In genomic region chr9:137147091-137147792, GRCh38 we compare ENCODE assay signal across 16 cellular contexts. TPM values are rescaled to one million over a fixed set of nuclear protein-coding genes. Genes with fewer than 3 reads are reported as not detected.
A peak's percentile ranks its signal among the peaks of the same experiment; 100 is the strongest.
DNase-seq lines count a peak whose midpoint lies in the region; ATAC-seq, FAIRE-seq and TF ChIP-seq lines count a peak whose summit lies in the region.
"Had no signal": no experiment of that assay in that cellular context is flagged by ENCODE, and none has a peak within 500 bp of the region (broad histone marks: within the 10 kb centered on the region; RNA-seq: fewer than 3 reads in every experiment).

No MANE protein-coding gene starts in this region.

- no peak overlapping the region for H3K27ac ChIP-seq in BLaER1
- no peak overlapping the region for H3K27ac ChIP-seq in GM12878 (ENCODE audit: control insufficient read depth, insufficient read depth)
- no peak overlapping the region for H3K27ac ChIP-seq in osteoblast (ENCODE audit: low read depth, low read length)
- no peak overlapping the region for H3K27ac ChIP-seq in brain microvascular endothelial cell

- no TSS peak for BruUV-seq in GM12878 (replicated peaks; lab: Mats Ljungman, UMichigan)

- H3K36me3 ChIP-seq in BLaER1 (no peaks in the 10 kb centered on the region), GM12878 (ENCODE audit: control insufficient read depth in 2 of 2, insufficient read depth in 2 of 2, low read length in 1 of 2) (no peaks in the 10 kb centered on the region), osteoblast (ENCODE audit: insufficient read depth, low read length) (no peaks in the 10 kb centered on the region), brain microvascular endothelial cell (replicated peaks) (no peaks in the 10 kb centered on the region)

- H3K27me3 Mint-ChIP-seq in osteocyte (ENCODE audit: unreplicated experiment) = peaks cover 3% of the 10 kb centered on the region

- TF ChIP-seq POLR2A in GM12892 (IDR thresholded peaks at IDR 0.05; ENCODE audit: low read depth, low read length) (no peak), GM12878 (IDR thresholded peaks at IDR 0.05; ENCODE audit: low read depth, low read length) (no peak)

- H2AFZ ChIP-seq in GM12878 (ENCODE audit: control insufficient read depth, low read depth, low read length) (no peak overlapping the region), osteoblast (ENCODE audit: low read length) (no peak overlapping the region)

- H3K4me3 ChIP-seq in BLaER1 = no peak overlapping the region
- no peak overlapping the region for H3K4me3 ChIP-seq in GM12878
- no peak overlapping the region for H3K4me3 ChIP-seq in osteoblast (ENCODE audit: insufficient read depth, low read length)
- no peak overlapping the region for H3K4me3 ChIP-seq in brain microvascular endothelial cell (ENCODE audit: low read depth, low read length)

- FAIRE-seq in GM12892 (lab: Jason Lieb, UNC) = peak; percentile 9
- FAIRE-seq in GM12878 (lab: Jason Lieb, UNC) = no peak
- FAIRE-seq: GM18507 had no signal

- H3K4me1 ChIP-seq in BLaER1 (peaks cover 48% of the 10 kb centered on the region), GM12878 (ENCODE audit: control insufficient read depth, insufficient read depth, low read length) (peaks cover 9% of the 10 kb centered on the region; the same call in 1 of the 2 replicates), osteoblast (ENCODE audit: insufficient read depth, low read length) (no peaks in the 10 kb centered on the region)

- no peak overlapping the region for H3K4me3 Mint-ChIP-seq in osteocyte (ENCODE audit: unreplicated experiment)

- no peak overlapping the region for H3K27ac Mint-ChIP-seq in osteocyte (ENCODE audit: unreplicated experiment)

- intact Hi-C loops in GM12878 (cut with micrococcal nuclease; ENCODE audit: unreplicated experiment) = no loop called here

- TF ChIP-seq RAD21 in GM12878 (IDR thresholded peaks at IDR 0.05; ENCODE audit: insufficient read depth, low read depth, low read length) = no peak

- no peaks in the 10 kb centered on the region for H3K9me3 Mint-ChIP-seq in osteocyte (ENCODE audit: unreplicated experiment)

- SMC1A ChIA-PET in GM12878 (lab: Charles Lee; ENCODE audit: uncharacterized antibody, unreplicated experiment) = no interaction called here

- CTCF ChIA-PET in GM12878 (lab: Yijun Ruan, JAX) = no interaction called here

- H3K9ac ChIP-seq in BLaER1 = no peak overlapping the region
- no peak overlapping the region for H3K9ac ChIP-seq in GM12878 (ENCODE audit: control insufficient read depth, insufficient read depth, low read length)

- RAD21 ChIA-PET in GM12878 (lab: Charles Lee; ENCODE audit: unreplicated experiment) = interaction anchor here (0.6 kb wide), 1 partner anchor 13 kb away, joined by 3 read pairs; no protein-coding TSS in a partner anchor

- H3K27me3 ChIP-seq in BLaER1 (peaks cover 8% of the 10 kb centered on the region; the same call in 1 of the 2 replicates), GM12878 (replicated peaks in 1 of 2; ENCODE audit: control insufficient read depth in 2 of 2, insufficient read depth in 2 of 2, low read length in 1 of 2) (no peaks in the 10 kb centered on the region), osteoblast (ENCODE audit: insufficient read depth, low read length) (peaks cover 2% of the 10 kb centered on the region), brain microvascular endothelial cell (replicated peaks) (no peaks in the 10 kb centered on the region)

- DNase-seq in GM12892 (ENCODE audit: insufficient read length) (no peak), GM12878 (ENCODE audit: low read depth, low spot score) (no peak), osteoblast (ENCODE audit: insufficient read length, low spot score, missing footprints) (peak; percentile 80), osteocyte (ENCODE audit: extremely low spot score, unreplicated experiment) (no peak), NCI-H526 treated with DMSO at 0.1 percent for 48 hours (lab: John Stamatoyannopoulos, UW) (no peak), brain microvascular endothelial cell (no peak)
- DNase-seq: KBM-7, NCI-H1092 treated with DMSO at 0.1 percent for 48 hours, NCI-H1694, NCI-H446 treated with DMSO at 0.1 percent for 48 hours, NCI-H774, SHP77 had no signal

- 74% methylated on average over 26 of the region's 26 CpGs for WGBS in GM12878 (ENCODE audit: insufficient coverage, insufficient replicate concordance, low lambda C conversion rate, missing lambda C conversion rate)

- H3K9me3 ChIP-seq in BLaER1 = no peaks in the 10 kb centered on the region
- no peaks in the 10 kb centered on the region for H3K9me3 ChIP-seq in GM12878 (replicated peaks; ENCODE audit: control insufficient read depth, insufficient read depth, low read length)
- H3K9me3 ChIP-seq in osteoblast (ENCODE audit: low read depth, low read length) = no peaks in the 10 kb centered on the region

- H3K79me2 ChIP-seq in GM12878 (ENCODE audit: control insufficient read depth, insufficient read depth, low read length) (no peaks in the 10 kb centered on the region), osteoblast (ENCODE audit: insufficient read depth, low read length) (no peaks in the 10 kb centered on the region)

- in situ Hi-C loops in GM12878 (cut with MboI) = no loop called here
- in situ Hi-C loops in brain microvascular endothelial cell (cut with HindIII; ENCODE audit: low pct_ligation_motif_present, low sequenced_read_pairs) = no loop called here

- no peaks in the 10 kb centered on the region for H3K36me3 Mint-ChIP-seq in osteocyte (ENCODE audit: unreplicated experiment)

- no peaks in the 10 kb centered on the region for H3K4me1 Mint-ChIP-seq in osteocyte (ENCODE audit: unreplicated experiment)

- ATAC-seq in GM12878 = no peak
- ATAC-seq: HCT116 had no signal

- peak overlapping the region; percentile 34; the same call in 1 of the 2 replicates for H3K4me2 ChIP-seq in BLaER1
- H3K4me2 ChIP-seq in GM12878 (ENCODE audit: control insufficient read depth, insufficient read depth) = no peak overlapping the region
- no peak overlapping the region for H3K4me2 ChIP-seq in osteoblast (ENCODE audit: insufficient read depth, low read length)

- H4K20me1 ChIP-seq in BLaER1 (no peaks in the 10 kb centered on the region), GM12878 (ENCODE audit: control insufficient read depth, insufficient read depth) (no peaks in the 10 kb centered on the region), osteoblast (ENCODE audit: insufficient read depth, low read length) (no peaks in the 10 kb centered on the region)

- POLR2A ChIA-PET in GM12878 (lab: Charles Lee) = interaction anchor here (1.0 kb wide), 1 partner anchor 17 kb away, joined by 3 read pairs; no protein-coding TSS in a partner anchor

- TF ChIP-seq CTCF in GM12878 (IDR thresholded peaks at IDR 0.05 in 2 of 3, conservative IDR thresholded peaks at IDR 0.05 in 1 of 3; ENCODE audit: control insufficient read depth in 2 of 3, extremely low read depth in 1 of 3, insufficient read depth in 1 of 3, low read depth in 3 of 3, low read length in 3 of 3) = no peak
- no peak for TF ChIP-seq CTCF in osteoblast (IDR thresholded peaks at IDR 0.05; ENCODE audit: extremely low read depth, low read depth, low read length)
- no peak for TF ChIP-seq CTCF in osteocyte (IDR thresholded peaks at IDR 0.05)
- TF ChIP-seq CTCF in brain microvascular endothelial cell (IDR thresholded peaks at IDR 0.05; ENCODE audit: low read depth, low read length, missing control alignments) = no peak

- no peak for TF ChIP-seq EP300 in GM12878 (IDR thresholded peaks at IDR 0.05; ENCODE audit: borderline replicate concordance in 1 of 2, control insufficient read depth in 1 of 2, low read depth in 2 of 2, low read length in 2 of 2)

RNA-seq across cellular contexts. Expression of gene GRIN1, which starts 8.3 kb away (rescaled TPM):
- polyA plus RNA-seq in GM12892 (2012; ENCODE audit: missing spikeins) = 0.17 TPM
- total RNA-seq in GM12878 (2013; cell fraction: nucleolus; rRNA removed) = 0.71 and 1.3 TPM in 2 replicates
- not detected in 2 replicates for total RNA-seq in GM12878 (2014; rRNA removed)
- total RNA-seq in GM12878 (2014; rRNA removed; fragmentation: Illumina TruSeq; extraction: Trizol) = not detected in 2 replicates
- total RNA-seq in GM12878 (2021) = 0.10 and 0.35 TPM in 2 replicates
- polyA plus RNA-seq in GM12878 (2011; ENCODE audit: low read depth) = not detected
- 0.05 TPM in 1 of 2 replicates, not detected in the other for polyA plus RNA-seq in GM12878 (2011; rRNA removed)
- 0.01 and 0.02 TPM in 2 replicates for polyA plus RNA-seq in GM12878 (2011; cell fraction: cytosol; rRNA removed)
- 0.32 and 0.75 TPM in 2 replicates for polyA plus RNA-seq in GM12878 (2011; cell fraction: nucleus; rRNA removed)
- 0.16 and 0.27 TPM in 2 replicates for polyA plus RNA-seq in GM12878 (2012)
- polyA plus RNA-seq in GM12878 (2014; fragmentation: Illumina TruSeq; extraction: Trizol) = 0.06 TPM in 1 of 2 replicates, not detected in the other
- polyA plus RNA-seq in GM12878 (2014; fragmentation: Nextera tagmentation; extraction: Ambion mirVana) = not detected
- 0.01 and 0.05 TPM in 2 replicates for polyA plus RNA-seq in GM12878 (2014; rRNA removed)
- polyA plus RNA-seq in GM12878 (2016; fragmentation: Nextera tagmentation; extraction: Ambion mirVana) = not detected
- polyA minus RNA-seq in GM12878 (2011; rRNA and poly(A)+ RNA removed) = not detected in 2 replicates
- polyA minus RNA-seq in GM12878 (2011; cell fraction: cytosol; rRNA and poly(A)+ RNA removed) = not detected in 2 replicates
- 0.10 TPM in 1 of 2 replicates, not detected in the other for polyA minus RNA-seq in GM12878 (2011; cell fraction: nucleus; rRNA and poly(A)+ RNA removed)
- total RNA-seq in osteoblast = not detected in 2 replicates
- not detected in 2 replicates for total RNA-seq in osteocyte

RNA-seq across cellular contexts. Expression of gene LRRC26, which starts 22.6 kb away (rescaled TPM):
- not detected for polyA plus RNA-seq in GM12892 (2012; ENCODE audit: missing spikeins)
- 3.5 and 5.3 TPM in 2 replicates for total RNA-seq in GM12878 (2013; cell fraction: nucleolus; rRNA removed)
- 0.11 TPM in 1 of 2 replicates, not detected in the other for total RNA-seq in GM12878 (2014; rRNA removed)
- total RNA-seq in GM12878 (2014; rRNA removed; fragmentation: Illumina TruSeq; extraction: Trizol) = not detected in 2 replicates
- 0.58 and 0.64 TPM in 2 replicates for total RNA-seq in GM12878 (2021)
- polyA plus RNA-seq in GM12878 (2011; ENCODE audit: low read depth) = not detected
- 0.29 TPM in 1 of 2 replicates, not detected in the other for polyA plus RNA-seq in GM12878 (2011; rRNA removed)
- 0.52 and 1.2 TPM in 2 replicates for polyA plus RNA-seq in GM12878 (2011; cell fraction: cytosol; rRNA removed)
- 3.7 and 4.4 TPM in 2 replicates for polyA plus RNA-seq in GM12878 (2011; cell fraction: nucleus; rRNA removed)
- 0.30 and 0.88 TPM in 2 replicates for polyA plus RNA-seq in GM12878 (2012)
- polyA plus RNA-seq in GM12878 (2014; fragmentation: Illumina TruSeq; extraction: Trizol) = not detected in 2 replicates
- polyA plus RNA-seq in GM12878 (2014; fragmentation: Nextera tagmentation; extraction: Ambion mirVana) = not detected
- 0.69 and 0.82 TPM in 2 replicates for polyA plus RNA-seq in GM12878 (2014; rRNA removed)
- polyA plus RNA-seq in GM12878 (2016; fragmentation: Nextera tagmentation; extraction: Ambion mirVana) = under 1 TPM; 0.33 to 0.91 TPM
- polyA minus RNA-seq in GM12878 (2011; rRNA and poly(A)+ RNA removed) = not detected in 2 replicates
- 1.2 TPM in 1 of 2 replicates, not detected in the other for polyA minus RNA-seq in GM12878 (2011; cell fraction: cytosol; rRNA and poly(A)+ RNA removed)
- 2.1 and 3.7 TPM in 2 replicates for polyA minus RNA-seq in GM12878 (2011; cell fraction: nucleus; rRNA and poly(A)+ RNA removed)
- total RNA-seq in osteoblast = not detected in 2 replicates
- total RNA-seq in osteocyte = not detected in 2 replicates
- polyA plus RNA-seq: BJ had no signal

RNA-seq across cellular contexts. Expression of gene TMEM210, which starts 24.6 kb away (rescaled TPM):
- polyA plus RNA-seq in GM12892 (2012; ENCODE audit: missing spikeins) = not detected
- total RNA-seq in GM12878 (2013; cell fraction: nucleolus; rRNA removed) = not detected in 2 replicates
- total RNA-seq in GM12878 (2014; rRNA removed) (not detected in 2 replicates), GM12878 (2014; rRNA removed; fragmentation: Illumina TruSeq; extraction: Trizol) (not detected in 2 replicates), GM12878 (2021) (not detected in 2 replicates), osteoblast (not detected in 2 replicates), osteocyte (not detected in 2 replicates)
- polyA plus RNA-seq in GM12878 (2011; ENCODE audit: low read depth) = not detected
- polyA plus RNA-seq in GM12878 (2011; rRNA removed) (not detected in 2 replicates), GM12878 (2014; fragmentation: Illumina TruSeq; extraction: Trizol) (not detected in 2 replicates), GM12878 (2014; fragmentation: Nextera tagmentation; extraction: Ambion mirVana) (not detected), GM12878 (2014; rRNA removed) (not detected in 2 replicates), GM12878 (2016; fragmentation: Nextera tagmentation; extraction: Ambion mirVana) (not detected)
- polyA plus RNA-seq in GM12878 (2011; cell fraction: cytosol; rRNA removed) = not detected in 2 replicates
- polyA plus RNA-seq in GM12878 (2011; cell fraction: nucleus; rRNA removed) = not detected in 2 replicates
- polyA plus RNA-seq in GM12878 (2012) = not detected in 2 replicates
- polyA minus RNA-seq in GM12878 (2011; rRNA and poly(A)+ RNA removed) = not detected in 2 replicates
- polyA minus RNA-seq in GM12878 (2011; cell fraction: cytosol; rRNA and poly(A)+ RNA removed) = not detected in 2 replicates
- not detected in 2 replicates for polyA minus RNA-seq in GM12878 (2011; cell fraction: nucleus; rRNA and poly(A)+ RNA removed)
- polyA plus RNA-seq: BJ had no signal

RNA-seq across cellular contexts. Expression of gene DPP7, which starts 32.7 kb away (rescaled TPM):
- 114 TPM for polyA plus RNA-seq in GM12892 (2012; ENCODE audit: missing spikeins)
- total RNA-seq in GM12878 (2013; cell fraction: nucleolus; rRNA removed) = 114 and 118 TPM in 2 replicates
- total RNA-seq in GM12878 (2014; rRNA removed) (164 and 177 TPM in 2 replicates), GM12878 (2014; rRNA removed; fragmentation: Illumina TruSeq; extraction: Trizol) (64.3 and 71.9 TPM in 2 replicates), GM12878 (2021) (227 and 245 TPM in 2 replicates), osteoblast (66.6 and 74.6 TPM in 2 replicates), osteocyte (118 TPM in 2 replicates)
- 21.4 TPM for polyA plus RNA-seq in GM12878 (2011; ENCODE audit: low read depth)
- polyA plus RNA-seq in GM12878 (2011; rRNA removed) (35.2 and 84.8 TPM in 2 replicates), GM12878 (2014; fragmentation: Illumina TruSeq; extraction: Trizol) (9.2 and 24.8 TPM in 2 replicates), GM12878 (2014; fragmentation: Nextera tagmentation; extraction: Ambion mirVana) (10 to 100 TPM in 1 of 2 experiments, under 1 TPM in 1; 0.68 to 10.0 TPM), GM12878 (2014; rRNA removed) (225 and 260 TPM in 2 replicates), GM12878 (2016; fragmentation: Nextera tagmentation; extraction: Ambion mirVana) (100 to 1,000 TPM; 128 to 150 TPM)
- 104 and 181 TPM in 2 replicates for polyA plus RNA-seq in GM12878 (2011; cell fraction: cytosol; rRNA removed)
- 1,163 and 1,192 TPM in 2 replicates for polyA plus RNA-seq in GM12878 (2011; cell fraction: nucleus; rRNA removed)
- 161 and 188 TPM in 2 replicates for polyA plus RNA-seq in GM12878 (2012)
- 34.5 and 75.5 TPM in 2 replicates for polyA minus RNA-seq in GM12878 (2011; rRNA and poly(A)+ RNA removed)
- polyA minus RNA-seq in GM12878 (2011; cell fraction: cytosol; rRNA and poly(A)+ RNA removed) = 51.9 and 52.8 TPM in 2 replicates
- polyA minus RNA-seq in GM12878 (2011; cell fraction: nucleus; rRNA and poly(A)+ RNA removed) = 76.9 and 111 TPM in 2 replicates

RNA-seq across cellular contexts. Expression of gene ANAPC2, which starts 41.1 kb away (rescaled TPM):
- 22.5 TPM for polyA plus RNA-seq in GM12892 (2012; ENCODE audit: missing spikeins)
- 86.4 and 102 TPM in 2 replicates for total RNA-seq in GM12878 (2013; cell fraction: nucleolus; rRNA removed)
- 18.1 and 26.1 TPM in 2 replicates for total RNA-seq in GM12878 (2014; rRNA removed)
- 12.5 and 14.2 TPM in 2 replicates for total RNA-seq in GM12878 (2014; rRNA removed; fragmentation: Illumina TruSeq; extraction: Trizol)
- total RNA-seq in GM12878 (2021) = 62.2 and 65.2 TPM in 2 replicates
- polyA plus RNA-seq in GM12878 (2011; ENCODE audit: low read depth) = 24.1 TPM
- polyA plus RNA-seq in GM12878 (2011; rRNA removed) = 9.0 and 20.7 TPM in 2 replicates
- polyA plus RNA-seq in GM12878 (2011; cell fraction: cytosol; rRNA removed) = 18.5 and 30.0 TPM in 2 replicates
- 248 and 250 TPM in 2 replicates for polyA plus RNA-seq in GM12878 (2011; cell fraction: nucleus; rRNA removed)
- 39.4 and 42.5 TPM in 2 replicates for polyA plus RNA-seq in GM12878 (2012)
- polyA plus RNA-seq in GM12878 (2014; fragmentation: Illumina TruSeq; extraction: Trizol) = 6.0 and 12.0 TPM in 2 replicates
- under 1 TPM; 0.03 to 0.04 TPM for polyA plus RNA-seq in GM12878 (2014; fragmentation: Nextera tagmentation; extraction: Ambion mirVana)
- polyA plus RNA-seq in GM12878 (2014; rRNA removed) = 53.1 and 60.9 TPM in 2 replicates
- 10 to 100 TPM; 20.2 to 21.0 TPM for polyA plus RNA-seq in GM12878 (2016; fragmentation: Nextera tagmentation; extraction: Ambion mirVana)
- polyA minus RNA-seq in GM12878 (2011; rRNA and poly(A)+ RNA removed) = 14.8 and 26.2 TPM in 2 replicates
- 26.0 and 30.9 TPM in 2 replicates for polyA minus RNA-seq in GM12878 (2011; cell fraction: cytosol; rRNA and poly(A)+ RNA removed)
- polyA minus RNA-seq in GM12878 (2011; cell fraction: nucleus; rRNA and poly(A)+ RNA removed) = 61.2 and 71.8 TPM in 2 replicates
- total RNA-seq in osteoblast = 26.2 and 32.9 TPM in 2 replicates
- total RNA-seq in osteocyte = 59.3 and 61.0 TPM in 2 replicates
